In genomic region chr16:85750021-85750826, GRCh38 we compare ENCODE assay signal across 8 cellular contexts. TPM values are rescaled to one million over a fixed set of nuclear protein-coding genes. Genes with fewer than 3 reads are reported as not detected.
DNase-seq lines count a peak whose midpoint lies in the region; ATAC-seq and TF ChIP-seq lines count a peak whose summit lies in the region.

No MANE protein-coding gene starts in this region.

- intact Hi-C loops in left colon (cut with DNase I, micrococcal nuclease) (no loop called here), testis (cut with DNase I; ENCODE audit: low total_unique reads) (no loop called here)

- H3K36me3 Mint-ChIP-seq in brain: no peaks in the 10 kb centered on the region

- peaks cover 34% of the 10 kb centered on the region for H3K27me3 Mint-ChIP-seq in brain

- H3K27me3 ChIP-seq in testis: no peaks in the 10 kb centered on the region

- peaks cover 8% of the 10 kb centered on the region for H3K4me1 ChIP-seq in testis

- no peaks in the 10 kb centered on the region for H3K36me3 ChIP-seq in testis (ENCODE audit: low read depth, missing control alignments)

- peaks cover 0 to 7% (median 0%) of the 10 kb centered on the region in 5 experiments for H3K9me3 Mint-ChIP-seq in brain

- no peaks in the 10 kb centered on the region for H3K9me3 ChIP-seq in testis

- peak; percentile 71 for DNase-seq in SIG-M5 treated with dmso at 0.1 percent for 504 hours (lab: John Stamatoyannopoulos, UW; ENCODE audit: unreplicated experiment)
- DNase-seq in SIG-M5 (lab: John Stamatoyannopoulos, UW): no peak
- DNase-seq in NCI-H1930 (lab: John Stamatoyannopoulos, UW): peak; percentile 13 to 17
- DNase-seq in left colon: peak; percentile 51 to 53
- DNase-seq in testis: peak; percentile 22
- no peak for DNase-seq in LoVo (ENCODE audit: low spot score)

- H3K4me3 Mint-ChIP-seq in brain: peak overlapping the region; percentile 87 to 93 (median 93)

- no peak for ATAC-seq in left colon
- no peak for ATAC-seq in HG03354 (IDR thresholded peaks at IDR 0.05; ENCODE audit: poor library complexity, severe bottlenecking, unreplicated experiment)

- TF ChIP-seq CTCF in brain (conservative IDR thresholded peaks at IDR 0.05) (no peak), testis (IDR thresholded peaks at IDR 0.05) (no peak)

- H3K4me1 Mint-ChIP-seq in brain: peaks cover 27% of the 10 kb centered on the region

- 3 to 16% methylated on average over 11 to 43 of the region's 56 CpGs for WGBS in testis, 2 donors

- peak overlapping the region; percentile 53 to 60 for H3K4me3 ChIP-seq in testis

- peak overlapping the region; percentile 47 to 83 (median 75) for H3K27ac Mint-ChIP-seq in brain

- no peak for TF ChIP-seq POLR2A in testis (IDR thresholded peaks at IDR 0.05)

- H3K27ac ChIP-seq in testis: no peak overlapping the region

RNA-seq across cellular contexts. Expression of gene C16orf74, which starts 0.7 kb away (rescaled TPM):
- polyA plus RNA-seq in brain (ENCODE audit: insufficient read depth, low read depth, low replicate concordance) (2.3 TPM), testis (ENCODE audit: insufficient read depth, low read depth, low replicate concordance) (4.3 TPM)
- total RNA-seq in left colon (1 to 10 TPM in 1 of 2 donors, under 1 TPM in 1; 0.52 to 1.6 TPM), testis (1 to 10 TPM; 3.8 to 6.0 TPM)

RNA-seq across cellular contexts. Expression of gene EMC8, which starts 49.1 kb away (rescaled TPM):
- polyA plus RNA-seq in brain (ENCODE audit: insufficient read depth, low read depth, low replicate concordance) (35.2 TPM), testis (ENCODE audit: insufficient read depth, low read depth, low replicate concordance) (38.7 TPM)
- total RNA-seq in left colon (10 to 100 TPM; 31.2 to 31.3 TPM), testis (10 to 100 TPM; 44.2 to 57.3 TPM)

RNA-seq across cellular contexts. Expression of gene COX4I1, which starts 49.3 kb away (rescaled TPM):
- polyA plus RNA-seq in brain (ENCODE audit: insufficient read depth, low read depth, low replicate concordance): 1,338 TPM
- 1,000 to 10,000 TPM; 1,115 to 1,368 TPM for total RNA-seq in left colon
- total RNA-seq in testis: 100 to 1,000 TPM; 263 to 334 TPM
- 467 TPM for polyA plus RNA-seq in testis (ENCODE audit: insufficient read depth, low read depth, low replicate concordance)

Comparison
In these comparisons a context has a peak if more than half of its experiments do, and no peak if none do; other contexts are left out.
1. DNase-seq: peak in SIG-M5 treated with dmso at 0.1 percent for 504 hours (single experiment), NCI-H1930 (2 of 2), left colon (2 of 2) and testis (single experiment); none in SIG-M5 (single experiment) and LoVo (single experiment).